Comparison of ENCODE assay signal across 8 cellular contexts in genomic region chr11:64036081-64037026, GRCh38. TPM values are rescaled to one million over a fixed set of nuclear protein-coding genes. Genes with fewer than 3 reads are reported as not detected.
DNase-seq lines count a peak whose midpoint lies in the region; FAIRE-seq and TF ChIP-seq lines count a peak whose summit lies in the region.

No MANE protein-coding gene starts in this region.

- H3K18ac ChIP-seq in mesenchymal stem cell (ENCODE audit: low read depth in 1 of 2, low read length in 2 of 2), result no peak overlapping the region

- 3% methylated on average over 61 of the region's 85 CpGs for WGBS in mesenchymal stem cell

- no peak overlapping the region for H2BK15ac ChIP-seq in mesenchymal stem cell (ENCODE audit: low read depth, poor library complexity, severe bottlenecking)

- H3K4me2 ChIP-seq in mesenchymal stem cell (ENCODE audit: low read length, poor library complexity, severe bottlenecking), result peak overlapping the region; percentile 92

- no peak overlapping the region for H2AFZ ChIP-seq in mesenchymal stem cell (ENCODE audit: low read depth, low read length)

- peak overlapping the region; percentile 30 for H2BK120ac ChIP-seq in mesenchymal stem cell (ENCODE audit: low read depth, low read length)

- H3K4ac ChIP-seq in mesenchymal stem cell (ENCODE audit: low read depth in 1 of 2, low read length in 2 of 2), result no peak overlapping the region

- no peaks in the 10 kb centered on the region for H3K79me1 ChIP-seq in mesenchymal stem cell (replicated peaks; ENCODE audit: low read length, poor library complexity, severe bottlenecking)

- no peak overlapping the region for H2BK12ac ChIP-seq in mesenchymal stem cell (ENCODE audit: low read length in 2 of 2)

- no peak overlapping the region for H4K8ac ChIP-seq in mesenchymal stem cell (ENCODE audit: low read length)

- no peak for TF ChIP-seq POLR2A in erythroblast (IDR thresholded peaks at IDR 0.05; ENCODE audit: low read length)

- H2BK5ac ChIP-seq in mesenchymal stem cell (ENCODE audit: low read depth, low read length, poor library complexity, severe bottlenecking), result no peak overlapping the region

- no peak overlapping the region for H3K9ac ChIP-seq in mesenchymal stem cell (ENCODE audit: low read length)

- peak overlapping the region in 1 of 2 experiments; percentile 26 for H3K23ac ChIP-seq in mesenchymal stem cell (ENCODE audit: low read length in 2 of 2)

- peaks cover 4% of the 10 kb centered on the region for H3K27me3 ChIP-seq in MG63
- H3K27me3 ChIP-seq in mesenchymal stem cell (ENCODE audit: control insufficient read depth in 1 of 2, insufficient read depth in 1 of 2, low read length in 2 of 2), result peaks cover 48 to 66% of the 10 kb centered on the region in 2 experiments

- no peak overlapping the region for H2AK5ac ChIP-seq in mesenchymal stem cell (ENCODE audit: low read length, severe bottlenecking)

- DNase-seq in Ammon's horn (ENCODE audit: low spot score) (peak; percentile 35), MG63 (peak; percentile 56), dedifferentiated amniotic fluid mesenchymal stem cell (ENCODE audit: extremely low spot score) (peak; percentile 38), mesenchymal stem cell (peak; percentile 54), urothelium cell line (ENCODE audit: low spot score) (peak; percentile 66), erythroblast (lab: John Stamatoyannopoulos, UW) (no peak)
- no peak for DNase-seq in stimulated activated CD4-positive, alpha-beta T cell treated with anti-CD3 and anti-CD28 coated beads, Interleukin-4, amount 100 ng/mL, for 24 hours
- no peak for DNase-seq in activated naive CD4-positive, alpha-beta T cell treated with anti-CD3 and anti-CD28 coated beads, Interleukin-2, amount 50 U/mL, for 16 hours

- H3K4me3 ChIP-seq in MG63, result peak overlapping the region; percentile 38
- peak overlapping the region; percentile 29 to 63 for H3K4me3 ChIP-seq in mesenchymal stem cell (ENCODE audit: insufficient read depth in 1 of 2, low read depth in 1 of 2, low read length in 2 of 2)

- no peaks in the 10 kb centered on the region for H3K36me3 ChIP-seq in MG63
- H3K36me3 ChIP-seq in mesenchymal stem cell (ENCODE audit: control insufficient read depth in 1 of 2, insufficient read depth in 2 of 2, low read depth in 1 of 2, low read length in 2 of 2), result no peaks in the 10 kb centered on the region

- no peak overlapping the region for H3K14ac ChIP-seq in mesenchymal stem cell (ENCODE audit: low read length in 2 of 2)

- H4K91ac ChIP-seq in mesenchymal stem cell (ENCODE audit: low read length), result no peak overlapping the region

- H3K4me1 ChIP-seq in mesenchymal stem cell (ENCODE audit: control insufficient read depth, insufficient read depth, low read depth, low read length), result peaks cover 31% of the 10 kb centered on the region

- H3K9me3 ChIP-seq in MG63, result no peaks in the 10 kb centered on the region
- no peaks in the 10 kb centered on the region for H3K9me3 ChIP-seq in mesenchymal stem cell (ENCODE audit: control insufficient read depth, low read length)

- H3K27ac ChIP-seq in mesenchymal stem cell (ENCODE audit: low read length, poor library complexity, severe bottlenecking), result no peak overlapping the region

- FAIRE-seq in urothelium cell line (lab: Jason Lieb, UNC), result no peak

RNA-seq across cellular contexts. Expression of gene FLRT1, which starts 0.6 kb away (rescaled TPM):
- total RNA-seq in MG63 (2014; rRNA removed; shearing (Covaris generic); ENCODE audit: low replicate concordance), result 0.25 TPM in 1 of 2 replicates, not detected in the other
- 0.11 TPM for polyA plus RNA-seq in mesenchymal stem cell (2013, experiment 1 of 2)
- polyA plus RNA-seq in mesenchymal stem cell (2013, experiment 2 of 2), result 0.10 TPM

RNA-seq across cellular contexts. Expression of gene OTUB1, which starts 50.1 kb away (rescaled TPM):
- total RNA-seq in MG63 (2014; rRNA removed; shearing (Covaris generic); ENCODE audit: low replicate concordance), result 56.9 and 98.7 TPM in 2 replicates
- polyA plus RNA-seq in mesenchymal stem cell (2013, experiment 1 of 2), result 63.8 TPM
- polyA plus RNA-seq in mesenchymal stem cell (2013, experiment 2 of 2), result 61.4 TPM

Comparison
In these comparisons a context has a peak if more than half of its experiments do, and no peak if none do; other contexts are left out.
1. DNase-seq: peak in Ammon's horn (single experiment), MG63 (single experiment), dedifferentiated amniotic fluid mesenchymal stem cell (single experiment), mesenchymal stem cell (single experiment) and urothelium cell line (single experiment); none in erythroblast (0 of 2), stimulated activated CD4-positive, alpha-beta T cell treated with anti-CD3 and anti-CD28 coated beads, Interleukin-4, amount 100 ng/mL, for 24 hours (single experiment) and activated naive CD4-positive, alpha-beta T cell treated with anti-CD3 and anti-CD28 coated beads, Interleukin-2, amount 50 U/mL, for 16 hours (single experiment).